24 cellular contexts compared by ENCODE assay signal in genomic region chr11:56750190-56750589, GRCh38. TPM values are rescaled to one million over a fixed set of nuclear protein-coding genes. Genes with fewer than 3 reads are reported as not detected.
"Had no signal": no experiment of that assay in that cellular context is flagged by ENCODE, and none has a peak within 500 bp of the region (broad histone marks: within the 10 kb centered on the region; RNA-seq: fewer than 3 reads in every experiment).

No MANE protein-coding gene starts in this region.

- H3K27ac ChIP-seq: colonic mucosa, gastrocnemius medialis, prostate gland, right atrium auricular region, tibial artery had no signal

- ATAC-seq: activated CD8-positive, alpha-beta T cell treated with anti-CD3 and anti-CD28 coated beads, Interleukin-2, amount 10 ng/mL, durations not matched to agents 7 days and 5 days; activated naive CD8-positive, alpha-beta T cell treated with anti-CD3 and anti-CD28 coated beads, Interleukin-2, amount 50 U/mL, for 24 hours; gastrocnemius medialis; naive thymus-derived CD8-positive, alpha-beta T cell; stimulated activated naive CD8-positive, alpha-beta T cell treated with anti-CD3 and anti-CD28 coated beads, Interleukin-15, Interleukin-2, amounts not matched to agents 100 U/mL and 50 U/mL, for 24 hours had no signal

- H3K4me1 ChIP-seq: colonic mucosa, gastrocnemius medialis, prostate gland, right atrium auricular region, tibial artery had no signal

- H3K4me3 ChIP-seq: colonic mucosa, gastrocnemius medialis, prostate gland, right atrium auricular region, tibial artery had no signal

- H3K27me3 ChIP-seq: colonic mucosa, gastrocnemius medialis, right atrium auricular region, tibial artery had no signal

- H3K9me3 ChIP-seq: colonic mucosa, gastrocnemius medialis, prostate gland, right atrium auricular region, tibial artery had no signal

- H3K36me3 ChIP-seq: colonic mucosa, gastrocnemius medialis, prostate gland, right atrium auricular region, tibial artery had no signal

- DNase-seq: activated B cell treated with CpG ODN at 0.5 μM for 24 hours; activated CD4-positive, alpha-beta T cell treated with anti-CD3 and anti-CD28 coated beads for 48 hours; activated CD8-positive, alpha-beta memory T cell treated with anti-CD3 and anti-CD28 coated beads, Interleukin-2, amount 50 U/mL, for 4 hours; activated CD8-positive, alpha-beta T cell treated with anti-CD3 and anti-CD28 coated beads, Interleukin-2, amount 10 ng/mL, durations not matched to agents 7 days and 5 days; activated effector memory CD4-positive, alpha-beta T cell treated with Interleukin-2 at 50 U/mL for 16 hours; activated naive CD4-positive, alpha-beta T cell treated with anti-CD3 and anti-CD28 coated beads, Interleukin-2, amount 10 ng/mL, durations not matched to agents 7 days and 5 days; activated naive CD8-positive, alpha-beta T cell treated with anti-CD3 and anti-CD28 coated beads, Interleukin-2, amount 50 U/mL, for 24 hours; activated T-cell treated with anti-CD3 and anti-CD28 coated beads, Interleukin-2, amount 50 U/mL, for 48 hours; anterior cingulate cortex; caudate nucleus; colonic mucosa; gastrocnemius medialis; head of caudate nucleus; immature natural killer cell; naive thymus-derived CD8-positive, alpha-beta T cell; stimulated activated naive CD8-positive, alpha-beta T cell treated with anti-CD3 and anti-CD28 coated beads, Interleukin-15, Interleukin-2, amounts not matched to agents 100 U/mL and 50 U/mL, for 24 hours; substantia nigra; tibial artery had no signal

RNA-seq across cellular contexts. Expression of gene OR9G4, which starts 1.7 kb away (rescaled TPM):
- total RNA-seq: activated B cell treated with CpG ODN at 0.5 μM for 24 hours; activated CD8-positive, alpha-beta T cell treated with anti-CD3 and anti-CD28 coated beads, Interleukin-2, amount 10 ng/mL, durations not matched to agents 7 days and 5 days; colonic mucosa; gastrocnemius medialis; liver; mesenteric fat pad; naive thymus-derived CD8-positive, alpha-beta T cell; osteocyte; prostate gland; right atrium auricular region; skeletal muscle tissue had no signal

RNA-seq across cellular contexts. Expression of gene OR9G1, which starts 51.3 kb away (rescaled TPM):
- total RNA-seq: activated B cell treated with CpG ODN at 0.5 μM for 24 hours; activated CD8-positive, alpha-beta T cell treated with anti-CD3 and anti-CD28 coated beads, Interleukin-2, amount 10 ng/mL, durations not matched to agents 7 days and 5 days; colonic mucosa; gastrocnemius medialis; liver; mesenteric fat pad; naive thymus-derived CD8-positive, alpha-beta T cell; osteocyte; prostate gland; right atrium auricular region; skeletal muscle tissue had no signal
